Comparison of ENCODE assay signal across 16 cellular contexts in genomic region chr19:16115309-16116039, GRCh38. TPM values are rescaled to one million over a fixed set of nuclear protein-coding genes. Genes with fewer than 3 reads are reported as not detected.
DNase-seq lines count a peak whose midpoint lies in the region; ATAC-seq, FAIRE-seq and TF ChIP-seq lines count a peak whose summit lies in the region.
"Had no signal": no experiment of that assay in that cellular context is flagged by ENCODE, and none has a peak within 500 bp of the region (broad histone marks: within the 10 kb centered on the region; RNA-seq: fewer than 3 reads in every experiment).

No MANE protein-coding gene starts in this region.

- POLR2A ChIA-PET in activated CD4-positive, alpha-beta T cell treated with anti-CD3 and anti-CD28 coated beads, Interleukin-2, amount 10 ng/mL, durations not matched to agents 7 days and 5 days (lab: Charles Lee) = no interaction called here
- POLR2A ChIA-PET in activated B cell treated with CpG ODN at 0.5 μM for 24 hours (lab: Charles Lee) = interaction anchor here (0.6 to 9.7 kb wide), 8 partner anchors 11 to 468 kb away, joined by 3 to 338 read pairs (median 6); partner anchors contain the start of genes FAM32A, HSH2D and TPM4

- TF ChIP-seq CTCF in activated B cell treated with CpG ODN at 0.5 μM for 24 hours (IDR thresholded peaks at IDR 0.05) (no peak), esophagus muscularis mucosa (IDR thresholded peaks at IDR 0.05) (no peak), ovary (IDR thresholded peaks at IDR 0.05) (no peak)

- no peaks in the 10 kb centered on the region for H3K27me3 ChIP-seq in small intestine (ENCODE audit: control insufficient read depth in 2 of 2, insufficient read depth in 2 of 2, low read length in 2 of 2)
- no peaks in the 10 kb centered on the region for H3K27me3 ChIP-seq in esophagus muscularis mucosa
- H3K27me3 ChIP-seq in ovary = no peaks in the 10 kb centered on the region

- no peaks in the 10 kb centered on the region for H3K27me3 Mint-ChIP-seq in activated CD4-positive, alpha-beta T cell treated with anti-CD3 and anti-CD28 coated beads, Interleukin-2, amount 10 ng/mL, durations not matched to agents 7 days and 5 days
- H3K27me3 Mint-ChIP-seq in activated B cell treated with CpG ODN at 0.5 μM for 24 hours = no peaks in the 10 kb centered on the region

- no peaks in the 10 kb centered on the region for H3K9me3 Mint-ChIP-seq in activated CD4-positive, alpha-beta T cell treated with anti-CD3 and anti-CD28 coated beads, Interleukin-2, amount 10 ng/mL, durations not matched to agents 7 days and 5 days
- H3K9me3 Mint-ChIP-seq in activated B cell treated with CpG ODN at 0.5 μM for 24 hours = no peaks in the 10 kb centered on the region

- 66 to 79% (median 73%) methylated on average over 9 of the region's 9 CpGs for WGBS in small intestine, 3 donors
- 94% methylated on average over 9 of the region's 9 CpGs for WGBS in esophagus muscularis mucosa
- WGBS in ovary, 3 donors = 87 to 93% (median 92%) methylated on average over 9 of the region's 9 CpGs

- no peak for TF ChIP-seq POLR2A in esophagus muscularis mucosa (IDR thresholded peaks at IDR 0.05; ENCODE audit: low read depth)
- TF ChIP-seq POLR2A in ovary (IDR thresholded peaks at IDR 0.05) = no peak

- DNase-seq in activated CD4-positive, alpha-beta T cell treated with anti-CD3 and anti-CD28 coated beads, Interleukin-2, amount 10 ng/mL, durations not matched to agents 7 days and 5 days = no peak
- DNase-seq in activated CD4-positive, alpha-beta T cell treated with anti-CD3 and anti-CD28 coated beads for 48 hours = no peak
- no peak for DNase-seq in activated B cell treated with CpG ODN at 0.5 μM for 24 hours
- DNase-seq in head of caudate nucleus = peak in 39 of 42 donors; percentile 19 to 82 (median 56)
- DNase-seq in small intestine = peak; percentile 83
- no peak for DNase-seq in esophagus muscularis mucosa (ENCODE audit: extremely low spot score)
- no peak for DNase-seq in ovary
- DNase-seq: NCI-H1048; NCI-H748 treated with DMSO at 0.1 percent for 48 hours; SK-N-SH; stimulated activated CD4-positive, alpha-beta T cell treated with anti-CD3 and anti-CD28 coated beads, Interleukin-4, amount 100 ng/mL, for 24 hours had no signal

- H3K4me3 ChIP-seq in small intestine (ENCODE audit: low read depth in 1 of 2, low read length in 2 of 2) = no peak overlapping the region
- no peak overlapping the region for H3K4me3 ChIP-seq in esophagus muscularis mucosa
- no peak overlapping the region for H3K4me3 ChIP-seq in ovary

- TF ChIP-seq EP300 in esophagus muscularis mucosa (IDR thresholded peaks at IDR 0.05) (no peak), ovary (IDR thresholded peaks at IDR 0.05) (no peak)

- no peak overlapping the region for H3K4me3 Mint-ChIP-seq in activated CD4-positive, alpha-beta T cell treated with anti-CD3 and anti-CD28 coated beads, Interleukin-2, amount 10 ng/mL, durations not matched to agents 7 days and 5 days
- H3K4me3 Mint-ChIP-seq in activated B cell treated with CpG ODN at 0.5 μM for 24 hours = peak overlapping the region; percentile 20

- intact Hi-C loops in activated B cell treated with CpG ODN at 0.5 μM for 24 hours (cut with micrococcal nuclease) (loop anchor here (5.0 to 10.0 kb wide), 2 partner anchors 209 to 282 kb away; partner anchors contain the start of gene KLF2), head of caudate nucleus (cut with DNase I) (no loop called here), esophagus muscularis mucosa (cut with DNase I) (no loop called here), ovary (cut with DNase I) (loop anchor here in 2 of 4 donors (5.0 to 10.0 kb wide), 4 partner anchors 43 to 1001 kb away; partner anchors contain the start of gene FAM32A (in 1 of the 2))

- FAIRE-seq in small intestine (lab: Jason Lieb, UNC) = no peak

- H3K4me1 Mint-ChIP-seq in activated CD4-positive, alpha-beta T cell treated with anti-CD3 and anti-CD28 coated beads, Interleukin-2, amount 10 ng/mL, durations not matched to agents 7 days and 5 days = peaks cover 77% of the 10 kb centered on the region
- peaks cover 83% of the 10 kb centered on the region for H3K4me1 Mint-ChIP-seq in activated B cell treated with CpG ODN at 0.5 μM for 24 hours

- H3K4me1 ChIP-seq in small intestine (ENCODE audit: control insufficient read depth in 2 of 2, insufficient read depth in 1 of 2, low read depth in 1 of 2, low read length in 1 of 2) (peaks cover 7 to 13% of the 10 kb centered on the region in 2 donors), esophagus muscularis mucosa (peaks cover 23 to 57% (median 54%) of the 10 kb centered on the region in 4 donors), ovary (ENCODE audit: insufficient read depth) (peaks cover 8% of the 10 kb centered on the region)

- peak overlapping the region; percentile 28 to 66 for H3K27ac ChIP-seq in small intestine (ENCODE audit: low read depth in 1 of 2, low read length in 1 of 2)
- no peak overlapping the region for H3K27ac ChIP-seq in esophagus muscularis mucosa (replicated peaks in 1 of 4)
- H3K27ac ChIP-seq in ovary = no peak overlapping the region
- H3K27ac ChIP-seq: parathyroid adenoma had no signal

- peaks cover 59% of the 10 kb centered on the region for H3K36me3 Mint-ChIP-seq in activated CD4-positive, alpha-beta T cell treated with anti-CD3 and anti-CD28 coated beads, Interleukin-2, amount 10 ng/mL, durations not matched to agents 7 days and 5 days (ENCODE audit: low read depth)
- H3K36me3 Mint-ChIP-seq in activated B cell treated with CpG ODN at 0.5 μM for 24 hours (ENCODE audit: low read depth) = peaks cover 63% of the 10 kb centered on the region

- ATAC-seq in activated B cell treated with CpG ODN at 0.5 μM for 24 hours (ENCODE audit: low read depth) (no peak), GM19455 (IDR thresholded peaks at IDR 0.05; ENCODE audit: unreplicated experiment) (no peak)

- H3K9me3 ChIP-seq in small intestine (ENCODE audit: control insufficient read depth, low read depth) (no peaks in the 10 kb centered on the region), esophagus muscularis mucosa (no peaks in the 10 kb centered on the region), ovary (no peaks in the 10 kb centered on the region)
- H3K9me3 ChIP-seq: SK-N-SH had no signal

- H3K27ac Mint-ChIP-seq in activated CD4-positive, alpha-beta T cell treated with anti-CD3 and anti-CD28 coated beads, Interleukin-2, amount 10 ng/mL, durations not matched to agents 7 days and 5 days = peak overlapping the region; percentile 63
- peak overlapping the region; percentile 98 for H3K27ac Mint-ChIP-seq in activated B cell treated with CpG ODN at 0.5 μM for 24 hours

- CTCF ChIA-PET in activated CD4-positive, alpha-beta T cell treated with anti-CD3 and anti-CD28 coated beads, Interleukin-2, amount 10 ng/mL, durations not matched to agents 7 days and 5 days (lab: Charles Lee) = interaction anchor here (1.3 to 1.6 kb wide), 2 partner anchors 26 to 74 kb away, joined by 3 to 5 read pairs; no protein-coding TSS in a partner anchor
- CTCF ChIA-PET in activated B cell treated with CpG ODN at 0.5 μM for 24 hours (lab: Charles Lee) = interaction anchor here (1.4 to 1.5 kb wide), 2 partner anchors 52 to 70 kb away, joined by 4 to 5 read pairs; partner anchors contain the start of gene FAM32A

- H3K36me3 ChIP-seq in small intestine (ENCODE audit: control insufficient read depth in 2 of 2, insufficient read depth in 2 of 2, low read length in 2 of 2) (peaks cover 0 to 5% of the 10 kb centered on the region in 2 donors), esophagus muscularis mucosa (peaks cover 25 to 40% (median 31%) of the 10 kb centered on the region in 4 donors), ovary (no peaks in the 10 kb centered on the region)

RNA-seq across cellular contexts. Expression of gene RAB8A, which starts 3.8 kb away (rescaled TPM):
- 100 to 1,000 TPM; 167 to 175 TPM for total RNA-seq in activated CD4-positive, alpha-beta T cell treated with anti-CD3 and anti-CD28 coated beads, Interleukin-2, amount 10 ng/mL, durations not matched to agents 7 days and 5 days
- 157 and 171 TPM in 2 replicates for total RNA-seq in activated B cell treated with CpG ODN at 0.5 μM for 24 hours
- 100 to 1,000 TPM in 1 of 3 donors, 10 to 100 TPM in 2; 58.0 to 107 (median 82.7) TPM for polyA plus RNA-seq in small intestine
- total RNA-seq in esophagus muscularis mucosa = 10 to 100 TPM; 37.9 to 56.4 (median 42.9) TPM
- total RNA-seq in ovary = 10 to 100 TPM; 17.2 to 70.5 (median 52.9) TPM
- 100 to 1,000 TPM in 1 of 2 donors, 10 to 100 TPM in 1; 23.8 to 114 TPM for polyA plus RNA-seq in ovary

RNA-seq across cellular contexts. Expression of gene HSH2D, which starts 28.0 kb away (rescaled TPM):
- 10 to 100 TPM; 70.7 to 76.9 TPM for total RNA-seq in activated CD4-positive, alpha-beta T cell treated with anti-CD3 and anti-CD28 coated beads, Interleukin-2, amount 10 ng/mL, durations not matched to agents 7 days and 5 days
- 172 and 191 TPM in 2 replicates for total RNA-seq in activated B cell treated with CpG ODN at 0.5 μM for 24 hours
- 10 to 100 TPM; 14.8 to 31.3 (median 22.7) TPM for polyA plus RNA-seq in small intestine
- under 1 TPM in 3 of 4 donors, not detected in 1; 0.52 to 0.83 (median 0.75) TPM for total RNA-seq in esophagus muscularis mucosa
- total RNA-seq in ovary = 1 to 10 TPM in 2 of 7 donors, under 1 TPM in 5; 0.20 to 1.3 (median 0.31) TPM
- under 1 TPM; 0.21 to 0.68 TPM for polyA plus RNA-seq in ovary
- total RNA-seq: Daoy had no signal
- polyA plus RNA-seq: SK-N-SH had no signal

RNA-seq across cellular contexts. Expression of gene TPM4, which starts 39.2 kb away (rescaled TPM):
- 100 to 1,000 TPM; 422 to 485 TPM for total RNA-seq in activated CD4-positive, alpha-beta T cell treated with anti-CD3 and anti-CD28 coated beads, Interleukin-2, amount 10 ng/mL, durations not matched to agents 7 days and 5 days
- total RNA-seq in activated B cell treated with CpG ODN at 0.5 μM for 24 hours (238 and 257 TPM in 2 replicates), esophagus muscularis mucosa (100 to 1,000 TPM; 378 to 445 (median 414) TPM), ovary (100 to 1,000 TPM; 286 to 642 (median 554) TPM)
- polyA plus RNA-seq in small intestine (100 to 1,000 TPM; 135 to 238 (median 152) TPM), ovary (100 to 1,000 TPM; 347 to 664 TPM)

RNA-seq across cellular contexts. Expression of gene CIB3, which starts 57.9 kb away (rescaled TPM):
- total RNA-seq in activated CD4-positive, alpha-beta T cell treated with anti-CD3 and anti-CD28 coated beads, Interleukin-2, amount 10 ng/mL, durations not matched to agents 7 days and 5 days = not detected
- total RNA-seq in activated B cell treated with CpG ODN at 0.5 μM for 24 hours (not detected in 2 replicates), esophagus muscularis mucosa (not detected), ovary (not detected)
- polyA plus RNA-seq in small intestine (not detected), ovary (not detected)
- total RNA-seq: activated CD8-positive, alpha-beta memory T cell treated with anti-CD3 and anti-CD28 coated beads for 36 hours; Daoy; temporal lobe had no signal
- polyA plus RNA-seq: SK-N-SH had no signal

Comparison
In these comparisons a context has a peak if more than half of its experiments do, and no peak if none do; other contexts are left out.
1. DNase-seq: peak in head of caudate nucleus (39 of 42) and small intestine (single experiment); none in activated CD4-positive, alpha-beta T cell treated with anti-CD3 and anti-CD28 coated beads, Interleukin-2, amount 10 ng/mL, durations not matched to agents 7 days and 5 days (single experiment), activated CD4-positive, alpha-beta T cell treated with anti-CD3 and anti-CD28 coated beads for 48 hours (single experiment), activated B cell treated with CpG ODN at 0.5 μM for 24 hours (single experiment), esophagus muscularis mucosa (single experiment) and ovary (0 of 5).
2. H3K27ac ChIP-seq: peak in small intestine (2 of 2); none in esophagus muscularis mucosa (0 of 4) and ovary (0 of 2).
3. RNA of gene HSH2D, which starts 28.0 kb away (total RNA-seq): 172 to 191 TPM in activated B cell treated with CpG ODN at 0.5 μM for 24 hours and 70.7 to 76.9 TPM in activated CD4-positive, alpha-beta T cell treated with anti-CD3 and anti-CD28 coated beads, Interleukin-2, amount 10 ng/mL, durations not matched to agents 7 days and 5 days; 0.52 to 0.83 TPM in esophagus muscularis mucosa and 0.20 to 1.3 TPM in ovary; every median in the first group is over 10 times any median in the second.